25 cellular contexts compared by ENCODE assay signal in genomic region chr2:48072556-48072955, GRCh38.
A peak's percentile ranks its signal among the peaks of the same experiment; 100 is the strongest.
DNase-seq lines count a peak whose midpoint lies in the region; TF ChIP-seq lines count a peak whose summit lies in the region.
"Had no signal": no experiment of that assay in that cellular context is flagged by ENCODE, and none has a peak within 500 bp of the region (broad histone marks: within the 10 kb centered on the region; RNA-seq: fewer than 3 reads in every experiment).

No MANE protein-coding gene starts in this region.

- H3K9ac ChIP-seq in Karpas-422 (ENCODE audit: low read length): no peak overlapping the region
- H3K9ac ChIP-seq: BLaER1 had no signal

- CTCF ChIA-PET in RWPE1 (lab: Yijun Ruan, JAX): no interaction called here

- no peak overlapping the region for H3K27ac Mint-ChIP-seq in activated T-helper 2 cell treated with anti-CD3 and anti-CD28 coated beads, Interferon-gamma antibody, Interleukin-2, Interleukin-4, amounts not matched to agents 10 μg/mL and 5 μg/mL and 100 μg/mL, durations not matched to agents 14 hours and 24 hours and 36 hours
- H3K27ac Mint-ChIP-seq: CD14-positive monocyte; CD4-positive, alpha-beta memory T cell; CD4-positive, CD25-positive, alpha-beta regulatory T cell; CD8-positive, alpha-beta memory T cell had no signal

- POLR2A ChIA-PET in RWPE1 (lab: Yijun Ruan, JAX; ENCODE audit: low non-redundant PET): no interaction called here

- no peak overlapping the region for H2AFZ ChIP-seq in Karpas-422 (ENCODE audit: low read length)

- H3K79me2 ChIP-seq in Karpas-422 (ENCODE audit: low read length): no peaks in the 10 kb centered on the region

- TF ChIP-seq CTCF in esophagus muscularis mucosa (IDR thresholded peaks at IDR 0.05) (no peak), brain microvascular endothelial cell (IDR thresholded peaks at IDR 0.05; ENCODE audit: low read depth, low read length, missing control alignments) (no peak), RWPE1 (conservative IDR thresholded peaks at IDR 0.05; ENCODE audit: low read depth) (no peak)

- WGBS in esophagus muscularis mucosa: 82% methylated on average over 5 of the region's 5 CpGs

- H3K36me3 ChIP-seq in Karpas-422 (ENCODE audit: insufficient read depth, low read length): no peaks in the 10 kb centered on the region
- no peaks in the 10 kb centered on the region for H3K36me3 ChIP-seq in esophagus muscularis mucosa
- no peaks in the 10 kb centered on the region for H3K36me3 ChIP-seq in brain microvascular endothelial cell (replicated peaks)
- H3K36me3 ChIP-seq: BE2C, BLaER1 had no signal

- H3K27ac ChIP-seq in Karpas-422 (ENCODE audit: low read length) (no peak overlapping the region), esophagus muscularis mucosa (replicated peaks in 1 of 4) (no peak overlapping the region), brain microvascular endothelial cell (no peak overlapping the region), RWPE1 (no peak overlapping the region)
- H3K27ac ChIP-seq: BLaER1 had no signal

- no peak overlapping the region for H3K4me3 Mint-ChIP-seq in activated T-helper 2 cell treated with anti-CD3 and anti-CD28 coated beads, Interferon-gamma antibody, Interleukin-2, Interleukin-4, amounts not matched to agents 10 μg/mL and 5 μg/mL and 100 μg/mL, durations not matched to agents 14 hours and 24 hours and 36 hours (ENCODE audit: low read depth)
- H3K4me3 Mint-ChIP-seq: CD14-positive monocyte; CD4-positive, alpha-beta memory T cell; CD4-positive, CD25-positive, alpha-beta regulatory T cell; CD8-positive, alpha-beta memory T cell had no signal

- in situ Hi-C loops in brain microvascular endothelial cell (cut with HindIII; ENCODE audit: low pct_ligation_motif_present, low sequenced_read_pairs): no loop called here

- no peaks in the 10 kb centered on the region for H4K20me1 ChIP-seq in Karpas-422 (ENCODE audit: insufficient read depth, low read depth, low read length)
- H4K20me1 ChIP-seq: BLaER1 had no signal

- H3K4me2 ChIP-seq in Karpas-422 (ENCODE audit: low read depth, low read length, poor library complexity, severe bottlenecking): no peak overlapping the region
- H3K4me2 ChIP-seq: BLaER1 had no signal

- no peaks in the 10 kb centered on the region for H3K9me2 ChIP-seq in Karpas-422 (replicated peaks; ENCODE audit: insufficient read depth, low read length)

- no peaks in the 10 kb centered on the region for H3K4me1 Mint-ChIP-seq in activated T-helper 2 cell treated with anti-CD3 and anti-CD28 coated beads, Interferon-gamma antibody, Interleukin-2, Interleukin-4, amounts not matched to agents 10 μg/mL and 5 μg/mL and 100 μg/mL, durations not matched to agents 14 hours and 24 hours and 36 hours (ENCODE audit: low read depth)
- H3K4me1 Mint-ChIP-seq: CD4-positive, alpha-beta memory T cell; CD4-positive, CD25-positive, alpha-beta regulatory T cell; CD8-positive, alpha-beta memory T cell had no signal

- DNase-seq in DMS53 (lab: John Stamatoyannopoulos, UW): peak; percentile 63
- DNase-seq in DMS53 treated with DMSO at 0.1 percent for 48 hours (lab: John Stamatoyannopoulos, UW; ENCODE audit: unreplicated experiment): peak; percentile 7
- DNase-seq in Karpas-422: peak; percentile 7
- peak; percentile 45 for DNase-seq in esophagus muscularis mucosa (ENCODE audit: extremely low spot score)
- no peak for DNase-seq in brain microvascular endothelial cell
- no peak for DNase-seq in activated T-helper 2 cell treated with anti-CD3 and anti-CD28 coated beads, Interferon-gamma antibody, Interleukin-2, Interleukin-4, amounts not matched to agents 10 μg/mL and 5 μg/mL and 100 μg/mL, durations not matched to agents 14 hours and 24 hours and 36 hours (ENCODE audit: low spot score)
- DNase-seq in NCI-H1694 treated with DMSO at 0.1 percent for 48 hours (lab: John Stamatoyannopoulos, UW): no peak
- DNase-seq in RWPE1 (ENCODE audit: low spot score): no peak
- DNase-seq: 8988T; ACHN; BE2C; C1 segment of cervical spinal cord; CD4-positive, alpha-beta memory T cell; CD4-positive, CD25-positive, alpha-beta regulatory T cell; CD8-positive, alpha-beta memory T cell; COR-L47; DMS 273 treated with DMSO at 0.1 percent for 48 hours; DMS153; DMS79; DND-41; EL; GDM1 had no signal

- no peaks in the 10 kb centered on the region for H3K9me3 Mint-ChIP-seq in activated T-helper 2 cell treated with anti-CD3 and anti-CD28 coated beads, Interferon-gamma antibody, Interleukin-2, Interleukin-4, amounts not matched to agents 10 μg/mL and 5 μg/mL and 100 μg/mL, durations not matched to agents 14 hours and 24 hours and 36 hours

- no peak for TF ChIP-seq EP300 in esophagus muscularis mucosa (IDR thresholded peaks at IDR 0.05)

- H3K4me3 ChIP-seq in Karpas-422 (ENCODE audit: low read length) (no peak overlapping the region), esophagus muscularis mucosa (no peak overlapping the region), brain microvascular endothelial cell (ENCODE audit: low read depth, low read length) (no peak overlapping the region)
- H3K4me3 ChIP-seq: BLaER1, GM12878 had no signal

- TF ChIP-seq POLR2A in esophagus muscularis mucosa (IDR thresholded peaks at IDR 0.05; ENCODE audit: low read depth): no peak

- H3K9me3 ChIP-seq in Karpas-422 (ENCODE audit: low read length): no peaks in the 10 kb centered on the region
- no peaks in the 10 kb centered on the region for H3K9me3 ChIP-seq in esophagus muscularis mucosa
- H3K9me3 ChIP-seq: BE2C, BLaER1 had no signal

- intact Hi-C loops in esophagus muscularis mucosa (cut with DNase I): no loop called here
- intact Hi-C loops in activated T-helper 2 cell treated with anti-CD3 and anti-CD28 coated beads, Interferon-gamma antibody, Interleukin-2, Interleukin-4, amounts not matched to agents 10 μg/mL and 5 μg/mL and 100 μg/mL, durations not matched to agents 14 hours and 24 hours and 36 hours (cut with micrococcal nuclease): no loop called here

- no peaks in the 10 kb centered on the region for H3K36me3 Mint-ChIP-seq in activated T-helper 2 cell treated with anti-CD3 and anti-CD28 coated beads, Interferon-gamma antibody, Interleukin-2, Interleukin-4, amounts not matched to agents 10 μg/mL and 5 μg/mL and 100 μg/mL, durations not matched to agents 14 hours and 24 hours and 36 hours (ENCODE audit: low read depth)
- H3K36me3 Mint-ChIP-seq: CD14-positive monocyte; CD4-positive, alpha-beta memory T cell; CD4-positive, CD25-positive, alpha-beta regulatory T cell had no signal

- H3K4me1 ChIP-seq in Karpas-422 (ENCODE audit: low read length) (no peaks in the 10 kb centered on the region), esophagus muscularis mucosa (peaks cover 0 to 3% (median 0%) of the 10 kb centered on the region in 4 donors)
- H3K4me1 ChIP-seq: BE2C, BLaER1 had no signal

- no peaks in the 10 kb centered on the region for H3K27me3 ChIP-seq in Karpas-422 (ENCODE audit: low read length)
- H3K27me3 ChIP-seq in esophagus muscularis mucosa: no peaks in the 10 kb centered on the region
- no peaks in the 10 kb centered on the region for H3K27me3 ChIP-seq in brain microvascular endothelial cell (replicated peaks)
- H3K27me3 ChIP-seq: BE2C, BLaER1 had no signal

- H3K27me3 Mint-ChIP-seq in activated T-helper 2 cell treated with anti-CD3 and anti-CD28 coated beads, Interferon-gamma antibody, Interleukin-2, Interleukin-4, amounts not matched to agents 10 μg/mL and 5 μg/mL and 100 μg/mL, durations not matched to agents 14 hours and 24 hours and 36 hours (ENCODE audit: low read depth): peaks cover 19% of the 10 kb centered on the region

Comparison
In these comparisons a context has a peak if more than half of its experiments do, and no peak if none do; other contexts are left out.
1. DNase-seq: peak in DMS53 (single experiment), DMS53 treated with DMSO at 0.1 percent for 48 hours (single experiment), Karpas-422 (single experiment) and esophagus muscularis mucosa (single experiment); none in brain microvascular endothelial cell (single experiment), activated T-helper 2 cell treated with anti-CD3 and anti-CD28 coated beads, Interferon-gamma antibody, Interleukin-2, Interleukin-4, amounts not matched to agents 10 μg/mL and 5 μg/mL and 100 μg/mL, durations not matched to agents 14 hours and 24 hours and 36 hours (single experiment), NCI-H1694 treated with DMSO at 0.1 percent for 48 hours (single experiment) and RWPE1 (single experiment).